ENCODE assay signal across 10 cellular contexts in genomic region chr5:71932649-71933338, GRCh38.
DNase-seq lines count a peak whose midpoint lies in the region; ATAC-seq and TF ChIP-seq lines count a peak whose summit lies in the region.
"Had no signal": no experiment of that assay in that cellular context is flagged by ENCODE, and none has a peak within 500 bp of the region (broad histone marks: within the 10 kb centered on the region; RNA-seq: fewer than 3 reads in every experiment).

No MANE protein-coding gene starts in this region.

- H3K27ac Mint-ChIP-seq in activated naive CD4-positive, alpha-beta T cell treated with anti-CD3 and anti-CD28 coated beads for 36 hours, result no peak overlapping the region
- H3K27ac Mint-ChIP-seq in CD4-positive, alpha-beta memory T cell, result no peak overlapping the region

- intact Hi-C loops in body of pancreas (cut with DNase I), result no loop called here
- intact Hi-C loops in activated naive CD4-positive, alpha-beta T cell treated with anti-CD3 and anti-CD28 coated beads for 36 hours (cut with micrococcal nuclease), result no loop called here
- intact Hi-C loops in CD4-positive, alpha-beta memory T cell (cut with micrococcal nuclease), result no loop called here

- H3K4me1 Mint-ChIP-seq in activated naive CD4-positive, alpha-beta T cell treated with anti-CD3 and anti-CD28 coated beads for 36 hours (ENCODE audit: low read depth), result no peaks in the 10 kb centered on the region
- H3K4me1 Mint-ChIP-seq in CD4-positive, alpha-beta memory T cell, result no peaks in the 10 kb centered on the region

- H3K36me3 ChIP-seq in body of pancreas (replicated peaks in 1 of 2; ENCODE audit: insufficient read depth in 1 of 2, low read depth in 2 of 2) (no peaks in the 10 kb centered on the region), thoracic aorta (no peaks in the 10 kb centered on the region)
- no peaks in the 10 kb centered on the region for H3K36me3 ChIP-seq in CD4-positive, alpha-beta memory T cell (ENCODE audit: insufficient read depth, low read length)
- H3K36me3 ChIP-seq: BLaER1 had no signal

- CTCF ChIA-PET in activated naive CD4-positive, alpha-beta T cell treated with anti-CD3 and anti-CD28 coated beads for 36 hours (lab: Charles Lee), result no interaction called here
- CTCF ChIA-PET in CD4-positive, alpha-beta memory T cell (lab: Charles Lee; ENCODE audit: partially characterized antibody), result no interaction called here

- H3K4me3 ChIP-seq in body of pancreas, result no peak overlapping the region
- no peak overlapping the region for H3K4me3 ChIP-seq in thoracic aorta
- no peak overlapping the region for H3K4me3 ChIP-seq in CD4-positive, alpha-beta memory T cell (ENCODE audit: low read length in 2 of 2)
- H3K4me3 ChIP-seq: BLaER1, SK-N-MC had no signal

- H3K36me3 Mint-ChIP-seq in activated naive CD4-positive, alpha-beta T cell treated with anti-CD3 and anti-CD28 coated beads for 36 hours (ENCODE audit: low read depth), result no peaks in the 10 kb centered on the region
- no peaks in the 10 kb centered on the region for H3K36me3 Mint-ChIP-seq in CD4-positive, alpha-beta memory T cell

- POLR2A ChIA-PET in CD4-positive, alpha-beta memory T cell (lab: Charles Lee; ENCODE audit: partially characterized antibody), result no interaction called here

- H3K4me1 ChIP-seq in body of pancreas, result peaks cover 10% of the 10 kb centered on the region
- H3K4me1 ChIP-seq in thoracic aorta (ENCODE audit: control insufficient read depth in 1 of 2, low read depth in 2 of 2), result peaks cover 14 to 47% of the 10 kb centered on the region in 2 donors
- no peaks in the 10 kb centered on the region for H3K4me1 ChIP-seq in CD4-positive, alpha-beta memory T cell (ENCODE audit: insufficient read depth, low read length)

- peaks cover 4% of the 10 kb centered on the region for H3K27me3 Mint-ChIP-seq in activated naive CD4-positive, alpha-beta T cell treated with anti-CD3 and anti-CD28 coated beads for 36 hours (ENCODE audit: low read depth)
- peaks cover 1 to 12% of the 10 kb centered on the region in 2 donors for H3K27me3 Mint-ChIP-seq in CD4-positive, alpha-beta memory T cell

- H3K27ac ChIP-seq in body of pancreas (peak overlapping the region; percentile 28 to 74 (median 59)), thoracic aorta (peak overlapping the region; percentile 95 to 97)
- H3K27ac ChIP-seq in CD4-positive, alpha-beta memory T cell (ENCODE audit: low read depth, low read length), result no peak overlapping the region
- H3K27ac ChIP-seq: BLaER1, SK-N-MC had no signal

- WGBS in body of pancreas, 2 donors, result 32 to 35% methylated on average over 7 to 8 of the region's 8 CpGs

- peak; percentile 41 to 71 for DNase-seq in NCI-H524 (lab: John Stamatoyannopoulos, UW)
- DNase-seq in NCI-H524 treated with DMSO at 0.1 percent for 48 hours (lab: John Stamatoyannopoulos, UW), result no peak
- DNase-seq in body of pancreas, result peak; percentile 49 to 70 (median 56)
- peak; percentile 66 for DNase-seq in islet precursor cell
- peak; percentile 83 for DNase-seq in thoracic aorta (ENCODE audit: low spot score)
- no peak for DNase-seq in activated naive CD4-positive, alpha-beta T cell treated with anti-CD3 and anti-CD28 coated beads for 36 hours
- no peak for DNase-seq in CD4-positive, alpha-beta memory T cell
- DNase-seq in NCI-H2081 treated with DMSO at 0.1 percent for 48 hours (lab: John Stamatoyannopoulos, UW), result no peak

- H3K27me3 ChIP-seq in body of pancreas, result no peaks in the 10 kb centered on the region
- no peaks in the 10 kb centered on the region for H3K27me3 ChIP-seq in thoracic aorta (replicated peaks; ENCODE audit: insufficient read depth)
- no peaks in the 10 kb centered on the region for H3K27me3 ChIP-seq in CD4-positive, alpha-beta memory T cell (ENCODE audit: insufficient read depth, low read length)
- H3K27me3 ChIP-seq: BLaER1 had no signal

- no peak for TF ChIP-seq POLR2A in body of pancreas (IDR thresholded peaks at IDR 0.05)

- TF ChIP-seq CTCF in body of pancreas (IDR thresholded peaks at IDR 0.05), result peak in 3 of 7 experiments; percentile 28 to 34 (median 29)
- peak; percentile 33 for TF ChIP-seq CTCF in thoracic aorta (IDR thresholded peaks at IDR 0.05)

- ATAC-seq in body of pancreas, result peak; percentile 83
- peak; percentile 87 for ATAC-seq in thoracic aorta (ENCODE audit: insufficient number of reproducible peaks, low FRiP score, low read depth)

- no peaks in the 10 kb centered on the region for H3K9me3 ChIP-seq in body of pancreas
- no peaks in the 10 kb centered on the region for H3K9me3 ChIP-seq in thoracic aorta
- H3K9me3 ChIP-seq in CD4-positive, alpha-beta memory T cell (ENCODE audit: control insufficient read depth in 1 of 2, low read length in 2 of 2), result no peaks in the 10 kb centered on the region
- H3K9me3 ChIP-seq: BLaER1 had no signal

- H3K4me3 Mint-ChIP-seq in activated naive CD4-positive, alpha-beta T cell treated with anti-CD3 and anti-CD28 coated beads for 36 hours, result no peak overlapping the region
- H3K4me3 Mint-ChIP-seq in CD4-positive, alpha-beta memory T cell, result no peak overlapping the region

- H3K9me3 Mint-ChIP-seq in activated naive CD4-positive, alpha-beta T cell treated with anti-CD3 and anti-CD28 coated beads for 36 hours, result peaks cover 5% of the 10 kb centered on the region
- H3K9me3 Mint-ChIP-seq in CD4-positive, alpha-beta memory T cell, result peaks cover 0 to 4% (median under 1%) of the 10 kb centered on the region in 8 donors

Comparison
In these comparisons a context has a peak if more than half of its experiments do, and no peak if none do; other contexts are left out.
1. DNase-seq: peak in NCI-H524 (2 of 2), body of pancreas (4 of 4), islet precursor cell (single experiment) and thoracic aorta (single experiment); none in NCI-H524 treated with DMSO at 0.1 percent for 48 hours (single experiment), activated naive CD4-positive, alpha-beta T cell treated with anti-CD3 and anti-CD28 coated beads for 36 hours (single experiment), CD4-positive, alpha-beta memory T cell (0 of 5) and NCI-H2081 treated with DMSO at 0.1 percent for 48 hours (single experiment).